Comparison of ENCODE assay signal across 27 cellular contexts in genomic region chr1:204928671-204929486, GRCh38. TPM values are rescaled to one million over a fixed set of nuclear protein-coding genes. Genes with fewer than 3 reads are reported as not detected.
DNase-seq lines count a peak whose midpoint lies in the region; ATAC-seq, FAIRE-seq and TF ChIP-seq lines count a peak whose summit lies in the region.
"Had no signal": no experiment of that assay in that cellular context is flagged by ENCODE, and none has a peak within 500 bp of the region (broad histone marks: within the 10 kb centered on the region; RNA-seq: fewer than 3 reads in every experiment).

No MANE protein-coding gene starts in this region.

- H3K4me1 ChIP-seq in pancreas (no peaks in the 10 kb centered on the region), right cardiac atrium (ENCODE audit: control insufficient read depth, insufficient read depth, low read length) (peaks cover 19% of the 10 kb centered on the region)
- H3K4me1 ChIP-seq: lower lobe of right lung had no signal

- H3K27me3 Mint-ChIP-seq in glutamatergic neuron (ENCODE audit: unreplicated experiment) = peaks cover 7% of the 10 kb centered on the region

- TF ChIP-seq CTCF in glutamatergic neuron (IDR thresholded peaks at IDR 0.05; ENCODE audit: partially characterized antibody, unreplicated experiment) (no peak), pancreas (IDR thresholded peaks at IDR 0.05) (no peak)

- H3K9me3 ChIP-seq in pancreas (no peaks in the 10 kb centered on the region), right cardiac atrium (ENCODE audit: control insufficient read depth, low read length) (no peaks in the 10 kb centered on the region)
- H3K9me3 ChIP-seq: adrenal gland, lower lobe of right lung, upper lobe of right lung had no signal

- no peaks in the 10 kb centered on the region for H3K27me3 ChIP-seq in pancreas
- no peaks in the 10 kb centered on the region for H3K27me3 ChIP-seq in right cardiac atrium (ENCODE audit: control insufficient read depth, insufficient read depth)
- H3K27me3 ChIP-seq: adrenal gland had no signal

- ATAC-seq in stimulated activated effector memory CD8-positive, alpha-beta T cell treated with anti-CD3 and anti-CD28 coated beads, Interleukin-12 subunit alpha, Interleukin-12 subunit beta, amount 100 ng/mL, for 72 hours = peak; percentile 13
- no peak for ATAC-seq in pancreas
- no peak for ATAC-seq in HG03280 (IDR thresholded peaks at IDR 0.05; ENCODE audit: unreplicated experiment)
- no peak for ATAC-seq in right cardiac atrium
- ATAC-seq: activated CD4-positive, alpha-beta T cell treated with anti-CD3 and anti-CD28 coated beads for 36 hours; activated CD8-positive, alpha-beta T cell treated with anti-CD3 and anti-CD28 coated beads, Interleukin-2, amount 10 ng/mL, durations not matched to agents 7 days and 5 days; activated T-helper 17 cell treated with anti-CD3 and anti-CD28 coated beads, Interleukin-2, amount 50 U/mL, for 72 hours; lower lobe of right lung; naive thymus-derived CD4-positive, alpha-beta T cell; Panc1; upper lobe of right lung had no signal

- peaks cover 8% of the 10 kb centered on the region for H3K9me3 Mint-ChIP-seq in glutamatergic neuron (ENCODE audit: unreplicated experiment)
- H3K9me3 Mint-ChIP-seq in stimulated activated effector memory CD8-positive, alpha-beta T cell treated with anti-CD3 and anti-CD28 coated beads, Interleukin-12 subunit alpha, Interleukin-12 subunit beta, amount 100 ng/mL, for 72 hours = no peaks in the 10 kb centered on the region
- H3K9me3 Mint-ChIP-seq: activated naive CD4-positive, alpha-beta T cell treated with anti-CD3 and anti-CD28 coated beads, Interleukin-2, amount 10 ng/mL, durations not matched to agents 7 days and 5 days; activated T-helper 17 cell treated with anti-CD3 and anti-CD28 coated beads, Interleukin-2, amount 50 U/mL, for 72 hours; naive thymus-derived CD4-positive, alpha-beta T cell had no signal

- H3K27ac Mint-ChIP-seq in glutamatergic neuron (ENCODE audit: unreplicated experiment) = no peak overlapping the region
- no peak overlapping the region for H3K27ac Mint-ChIP-seq in stimulated activated effector memory CD8-positive, alpha-beta T cell treated with anti-CD3 and anti-CD28 coated beads, Interleukin-12 subunit alpha, Interleukin-12 subunit beta, amount 100 ng/mL, for 72 hours
- H3K27ac Mint-ChIP-seq: activated CD4-positive, alpha-beta T cell treated with anti-CD3 and anti-CD28 coated beads for 36 hours; activated CD8-positive, alpha-beta T cell treated with anti-CD3 and anti-CD28 coated beads, Interleukin-2, amount 10 ng/mL, durations not matched to agents 7 days and 5 days; activated naive CD4-positive, alpha-beta T cell treated with anti-CD3 and anti-CD28 coated beads, Interleukin-2, amount 10 ng/mL, durations not matched to agents 7 days and 5 days; activated T-helper 17 cell treated with anti-CD3 and anti-CD28 coated beads, Interleukin-2, amount 50 U/mL, for 72 hours; naive thymus-derived CD4-positive, alpha-beta T cell had no signal

- peak overlapping the region; percentile 39 for H3K4me3 Mint-ChIP-seq in glutamatergic neuron (ENCODE audit: unreplicated experiment)
- H3K4me3 Mint-ChIP-seq in stimulated activated effector memory CD8-positive, alpha-beta T cell treated with anti-CD3 and anti-CD28 coated beads, Interleukin-12 subunit alpha, Interleukin-12 subunit beta, amount 100 ng/mL, for 72 hours = no peak overlapping the region
- H3K4me3 Mint-ChIP-seq: activated CD4-positive, alpha-beta T cell treated with anti-CD3 and anti-CD28 coated beads for 36 hours; activated CD8-positive, alpha-beta T cell treated with anti-CD3 and anti-CD28 coated beads, Interleukin-2, amount 10 ng/mL, durations not matched to agents 7 days and 5 days; activated naive CD4-positive, alpha-beta T cell treated with anti-CD3 and anti-CD28 coated beads, Interleukin-2, amount 10 ng/mL, durations not matched to agents 7 days and 5 days; activated T-helper 17 cell treated with anti-CD3 and anti-CD28 coated beads, Interleukin-2, amount 50 U/mL, for 72 hours; naive thymus-derived CD4-positive, alpha-beta T cell had no signal

- H3K4me1 Mint-ChIP-seq in glutamatergic neuron (ENCODE audit: low read depth, unreplicated experiment) = peaks cover 26% of the 10 kb centered on the region
- H3K4me1 Mint-ChIP-seq in stimulated activated effector memory CD8-positive, alpha-beta T cell treated with anti-CD3 and anti-CD28 coated beads, Interleukin-12 subunit alpha, Interleukin-12 subunit beta, amount 100 ng/mL, for 72 hours = no peaks in the 10 kb centered on the region
- H3K4me1 Mint-ChIP-seq: activated CD4-positive, alpha-beta T cell treated with anti-CD3 and anti-CD28 coated beads for 36 hours; activated naive CD4-positive, alpha-beta T cell treated with anti-CD3 and anti-CD28 coated beads, Interleukin-2, amount 10 ng/mL, durations not matched to agents 7 days and 5 days; activated T-helper 17 cell treated with anti-CD3 and anti-CD28 coated beads, Interleukin-2, amount 50 U/mL, for 72 hours had no signal

- H3K4me3 ChIP-seq in pancreas (no peak overlapping the region), right cardiac atrium (ENCODE audit: low read length) (no peak overlapping the region)
- H3K4me3 ChIP-seq: adrenal gland, lower lobe of right lung, upper lobe of right lung had no signal

- no peaks in the 10 kb centered on the region for H3K36me3 ChIP-seq in pancreas
- H3K36me3 ChIP-seq: adrenal gland, lower lobe of right lung, upper lobe of right lung had no signal

- WGBS in pancreas, 2 donors = 79 to 80% methylated on average over 8 of the region's 8 CpGs
- WGBS in right cardiac atrium = 82% methylated on average over 8 of the region's 8 CpGs

- intact Hi-C loops in pancreas (cut with DNase I) = no loop called here
- intact Hi-C loops in right cardiac atrium (cut with DNase I) = no loop called here

- no peak for FAIRE-seq in pancreas (lab: Jason Lieb, UNC)
- FAIRE-seq: H54, small intestine had no signal

- H3K36me3 Mint-ChIP-seq in glutamatergic neuron (ENCODE audit: unreplicated experiment) = no peaks in the 10 kb centered on the region
- no peaks in the 10 kb centered on the region for H3K36me3 Mint-ChIP-seq in stimulated activated effector memory CD8-positive, alpha-beta T cell treated with anti-CD3 and anti-CD28 coated beads, Interleukin-12 subunit alpha, Interleukin-12 subunit beta, amount 100 ng/mL, for 72 hours
- H3K36me3 Mint-ChIP-seq: activated naive CD4-positive, alpha-beta T cell treated with anti-CD3 and anti-CD28 coated beads, Interleukin-2, amount 10 ng/mL, durations not matched to agents 7 days and 5 days; naive thymus-derived CD4-positive, alpha-beta T cell had no signal

- H3K27ac ChIP-seq in pancreas (no peak overlapping the region), right cardiac atrium (ENCODE audit: low read length) (no peak overlapping the region)
- H3K27ac ChIP-seq: adrenal gland, C4-2B, lower lobe of right lung, upper lobe of right lung had no signal

- DNase-seq in NCI-H1694 (lab: John Stamatoyannopoulos, UW) = peak; percentile 77
- peak; percentile 95 for DNase-seq in NCI-H82 treated with DMSO at 0.1 percent for 48 hours (lab: John Stamatoyannopoulos, UW; ENCODE audit: unreplicated experiment)
- peak; percentile 28 for DNase-seq in glutamatergic neuron
- no peak for DNase-seq in stimulated activated effector memory CD8-positive, alpha-beta T cell treated with anti-CD3 and anti-CD28 coated beads, Interleukin-12 subunit alpha, Interleukin-12 subunit beta, amount 100 ng/mL, for 72 hours (ENCODE audit: low spot score in 2 of 2)
- DNase-seq in pancreas = no peak
- DNase-seq in right cardiac atrium = no peak
- DNase-seq in NOMO-1 treated with dmso at 0.1 percent for 144 hours (lab: John Stamatoyannopoulos, UW; ENCODE audit: unreplicated experiment) = no peak
- DNase-seq: activated CD4-positive, alpha-beta T cell treated with anti-CD3 and anti-CD28 coated beads for 36 hours; activated CD8-positive, alpha-beta T cell treated with anti-CD3 and anti-CD28 coated beads, Interleukin-2, amount 10 ng/mL, durations not matched to agents 7 days and 5 days; activated naive CD4-positive, alpha-beta T cell treated with anti-CD3 and anti-CD28 coated beads, Interleukin-2, amount 10 ng/mL, durations not matched to agents 7 days and 5 days; foreskin melanocyte; Kasumi-1; kidney glomerular epithelial cell; lower lobe of right lung; NCI-H1436 treated with DMSO at 0.1 percent for 48 hours; NCI-H526; Right ventricle myocardium superior; small intestine; stimulated activated naive CD4-positive, alpha-beta T cell treated with Interleukin-2 at 50 U/mL for 16 hours; upper lobe of right lung had no signal

RNA-seq across cellular contexts. Expression of gene NFASC, which starts 58.2 kb away (rescaled TPM):
- 301 TPM for total RNA-seq in glutamatergic neuron (ENCODE audit: unreplicated experiment)
- 1 to 10 TPM; 3.3 to 8.0 (median 5.3) TPM for total RNA-seq in pancreas
- 10 to 100 TPM in 1 of 2 donors, 1 to 10 TPM in 1; 7.4 to 12.7 TPM for polyA plus RNA-seq in pancreas
- 10 to 100 TPM; 59.5 to 94.2 (median 67.1) TPM for total RNA-seq in right cardiac atrium
- 44.2 TPM for polyA plus RNA-seq in right cardiac atrium
- polyA plus RNA-seq: naive thymus-derived CD4-positive, alpha-beta T cell had no signal

Comparison
In these comparisons a context has a peak if more than half of its experiments do, and no peak if none do; other contexts are left out.
1. DNase-seq: peak in NCI-H1694 (single experiment), NCI-H82 treated with DMSO at 0.1 percent for 48 hours (single experiment) and glutamatergic neuron (single experiment); none in stimulated activated effector memory CD8-positive, alpha-beta T cell treated with anti-CD3 and anti-CD28 coated beads, Interleukin-12 subunit alpha, Interleukin-12 subunit beta, amount 100 ng/mL, for 72 hours (0 of 2), pancreas (0 of 6), right cardiac atrium (0 of 3) and NOMO-1 treated with dmso at 0.1 percent for 144 hours (single experiment).
2. RNA of gene NFASC, which starts 58.2 kb away (total RNA-seq): 301 TPM in glutamatergic neuron (single experiment) and 59.5 to 94.2 TPM in right cardiac atrium; 3.3 to 8.0 TPM in pancreas; every median in the first group is over 4 times any median in the second.